ENCODE assay signal across 1 cellular context in genomic region chr18:34493099-34493544, GRCh38.
A peak's percentile ranks its signal among the peaks of the same experiment; 100 is the strongest.
TF ChIP-seq lines count a peak whose summit lies in the region.

No MANE protein-coding gene starts in this region.

TF ChIP-seq in SK-N-SH treated with all-trans-retinoic acid at 6 μM for 48 hours, 23 proteins besides CTCF, POLR2A, EP300 and RAD21 (continued from another document):
- no peak for TF ChIP-seq TSHZ2 (CRISPR knock-in tag; IDR thresholded peaks at IDR 0.05)
- no peak for TF ChIP-seq SNAI2 (CRISPR knock-in tag; IDR thresholded peaks at IDR 0.05)
- TF ChIP-seq ZFP3 (CRISPR knock-in tag; IDR thresholded peaks at IDR 0.05) = no peak
- peak; percentile 83 for TF ChIP-seq CREB5 (CRISPR knock-in tag; IDR thresholded peaks at IDR 0.05; ENCODE audit: low read depth)
- no peak for TF ChIP-seq TCF4 (CRISPR knock-in tag; IDR thresholded peaks at IDR 0.05; ENCODE audit: borderline replicate concordance)
- no peak for TF ChIP-seq CSRNP3 (CRISPR knock-in tag; IDR thresholded peaks at IDR 0.05)
- 0 out of 2 replicates have a peak, but pooled peaks have one; percentile 17 for TF ChIP-seq ISL1 (CRISPR knock-in tag; IDR thresholded peaks at IDR 0.05)
